Comparison of ENCODE assay signal across 8 cellular contexts in the genomic region with DNA sequence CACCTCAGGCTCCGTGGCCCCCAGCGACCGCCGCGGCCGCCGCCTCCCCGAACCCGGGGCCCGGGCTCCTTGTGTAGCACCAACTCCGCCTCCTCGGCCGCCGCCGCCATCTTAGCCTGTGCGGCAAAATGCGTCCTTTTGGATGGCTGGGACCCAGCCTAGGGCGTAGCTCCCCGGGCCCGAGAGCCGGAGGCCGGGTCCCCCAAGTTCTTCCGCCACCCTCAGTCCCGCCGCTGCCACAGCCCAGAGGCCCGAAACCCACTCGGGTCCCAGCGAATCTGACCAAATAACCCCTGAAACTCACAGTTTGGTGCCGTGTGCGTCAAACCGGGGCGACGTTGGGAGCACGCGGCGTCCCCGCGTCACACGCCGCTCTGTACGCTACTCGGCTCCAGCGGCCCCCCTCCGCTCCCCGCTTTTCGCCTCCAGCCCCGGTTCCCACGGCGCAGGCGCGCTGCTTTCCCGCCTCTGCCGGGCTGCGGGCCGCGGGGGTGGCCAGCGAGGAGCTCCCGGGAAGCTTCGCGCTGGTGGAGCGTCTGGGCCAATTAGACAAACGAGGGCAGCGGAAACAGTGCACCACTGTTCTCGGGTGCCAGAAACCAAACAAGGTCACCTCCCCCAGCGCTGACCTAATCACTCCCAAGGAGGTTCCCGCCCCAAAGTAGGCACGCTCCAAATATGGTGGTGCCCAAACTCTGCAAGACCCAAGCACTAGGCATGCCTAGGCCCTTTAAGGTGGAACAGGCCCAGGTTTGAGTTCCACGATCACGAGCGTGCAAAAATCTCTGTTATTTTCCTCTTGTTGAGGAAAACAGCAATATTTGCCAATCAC. TPM values are rescaled to one million over a fixed set of nuclear protein-coding genes. Genes with fewer than 3 reads are reported as not detected.
DNase-seq lines count a peak whose midpoint lies in the region; ATAC-seq and TF ChIP-seq lines count a peak whose summit lies in the region.

A gene (minus strand): TSS at position 350 of the 832 bp plus-strand sequence. CDS start 39,682 bp downstream, outside the sequence.

- TF ChIP-seq CTCF in WI38 (IDR thresholded peaks at IDR 0.05; ENCODE audit: low read depth, low read length) (no peak), mammary epithelial cell (conservative IDR thresholded peaks at IDR 0.05 in 1 of 2, IDR thresholded peaks at IDR 0.05 in 1 of 2; ENCODE audit: extremely low read depth in 1 of 2, insufficient read depth in 1 of 2, low read depth in 1 of 2, low read length in 2 of 2) (no peak), smooth muscle cell (IDR thresholded peaks at IDR 0.05; ENCODE audit: borderline replicate concordance, insufficient read depth, poor library complexity, severe bottlenecking) (no peak)

- DNase-seq in AG08395 (ENCODE audit: low spot score) (peak; percentile 96), NCI-H2196 treated with DMSO at 0.1 percent for 48 hours (lab: John Stamatoyannopoulos, UW; ENCODE audit: unreplicated experiment) (peak; percentile 94), mammary epithelial cell (peak; percentile 95), iPS-NIHi11 (ENCODE audit: low spot score) (peak; percentile 92), smooth muscle cell (lab: John Stamatoyannopoulos, UW; ENCODE audit: unreplicated experiment) (peak; percentile 88)

- ATAC-seq in GM18907 (IDR thresholded peaks at IDR 0.05; ENCODE audit: unreplicated experiment) (peak; percentile 89), HG03139 (IDR thresholded peaks at IDR 0.05; ENCODE audit: unreplicated experiment) (peak; percentile 75)

- H3K9ac ChIP-seq in mammary epithelial cell (ENCODE audit: insufficient read depth, low read length) = peak within 1 kb of the TSS; percentile 99
- H3K9ac ChIP-seq in smooth muscle cell (ENCODE audit: low read depth) = peak within 1 kb of the TSS; percentile 100

- in situ Hi-C loops in mammary epithelial cell (cut with MboI; ENCODE audit: low sequenced_read_pairs in 2 of 2) = no loop called here

- CTCF ChIA-PET in mammary epithelial cell (lab: Charles Lee; ENCODE audit: low non-redundant PET) = interaction anchor here (0.6 to 0.7 kb wide), 2 partner anchors 14 to 299 kb away, joined by 5 to 6 read pairs; no protein-coding TSS in a partner anchor

- H3K27me3 ChIP-seq in mammary epithelial cell (ENCODE audit: insufficient read depth, low read length) = no peaks in the 10 kb centered on the region
- no peaks in the 10 kb centered on the region for H3K27me3 ChIP-seq in smooth muscle cell (ENCODE audit: low read depth)

- dilution Hi-C loops in mammary epithelial cell (cut with HindIII; ENCODE audit: low sequenced_read_pairs) = no loop called here

- no peaks in the 10 kb centered on the region for H3K36me3 ChIP-seq in mammary epithelial cell (ENCODE audit: insufficient read depth, low read length)
- no peaks in the 10 kb centered on the region for H3K36me3 ChIP-seq in smooth muscle cell (ENCODE audit: low read depth)

- H3K79me2 ChIP-seq in mammary epithelial cell (ENCODE audit: insufficient read depth, low read length) = peaks cover 48% of the 10 kb centered on the region
- H3K79me2 ChIP-seq in smooth muscle cell (ENCODE audit: low read depth) = peaks cover 43% of the 10 kb centered on the region

- BruUV-seq in mammary epithelial cell (replicated peaks; lab: Mats Ljungman, UMichigan) = TSS peak; percentile 42

- H3F3A ChIP-seq in smooth muscle cell (ENCODE audit: low read depth) = peaks cover 6% of the 10 kb centered on the region

- H2AFZ ChIP-seq in mammary epithelial cell (ENCODE audit: low read depth, low read length) (peak within 1 kb of the TSS; percentile 98), smooth muscle cell (ENCODE audit: low read depth) (peak within 1 kb of the TSS; percentile 75)

- H3K4me3 ChIP-seq in WI38 (ENCODE audit: low read depth, low read length) (peak within 1 kb of the TSS; percentile 93), mammary epithelial cell (replicated peaks in 1 of 3; ENCODE audit: insufficient read depth in 1 of 3, low read depth in 2 of 3, low read length in 3 of 3) (peak within 1 kb of the TSS; percentile 89 to 91 (median 89)), smooth muscle cell (peak within 1 kb of the TSS; percentile 92)

- H3K9me3 ChIP-seq in mammary epithelial cell (replicated peaks; ENCODE audit: insufficient read depth, low read length) (no peaks in the 10 kb centered on the region), smooth muscle cell (replicated peaks; ENCODE audit: low read depth) (no peaks in the 10 kb centered on the region)

- peaks cover 10% of the 10 kb centered on the region for H3K4me1 ChIP-seq in mammary epithelial cell (ENCODE audit: insufficient read depth, low read length)
- peaks cover 22% of the 10 kb centered on the region for H3K4me1 ChIP-seq in smooth muscle cell (ENCODE audit: low read depth)

- H3K4me2 ChIP-seq in mammary epithelial cell (ENCODE audit: insufficient read depth, low read depth, low read length) (peak within 1 kb of the TSS; percentile 91), smooth muscle cell (peak within 1 kb of the TSS; percentile 98)

- peak within 1 kb of the TSS; percentile 99 for H3K27ac ChIP-seq in mammary epithelial cell (ENCODE audit: insufficient read depth, low read depth, low read length)
- H3K27ac ChIP-seq in smooth muscle cell (ENCODE audit: low read depth) = peak within 1 kb of the TSS; percentile 100

- intact Hi-C loops in mammary epithelial cell (cut with micrococcal nuclease) = no loop called here

- H4K20me1 ChIP-seq in mammary epithelial cell (ENCODE audit: insufficient read depth, low read length) = no peaks in the 10 kb centered on the region
- H4K20me1 ChIP-seq in smooth muscle cell (ENCODE audit: low read depth) = peaks cover 42% of the 10 kb centered on the region

- WGBS in mammary epithelial cell (ENCODE audit: low coverage, missing lambda C conversion rate) = 2% methylated on average over 17 of the region's 70 CpGs
- 2% methylated on average over 50 of the region's 70 CpGs for WGBS in smooth muscle cell (ENCODE audit: low lambda C conversion rate)

RNA-seq across cellular contexts. Expression of the gene that starts here (rescaled TPM):
- total RNA-seq in mammary epithelial cell = 10 to 100 TPM; 45.1 to 77.3 TPM
- 11.0 TPM for polyA plus RNA-seq in mammary epithelial cell
- 92.6 TPM for polyA minus RNA-seq in mammary epithelial cell
- total RNA-seq in smooth muscle cell = 102 and 123 TPM in 2 replicates
- 22.9 and 38.0 TPM in 2 replicates for polyA plus RNA-seq in smooth muscle cell

Comparison
In these comparisons a context has a peak if more than half of its experiments do, and no peak if none do; other contexts are left out.
1. Peak in every context shown above with its lines: DNase-seq, ATAC-seq, H3K4me3 ChIP-seq and H3K27ac ChIP-seq.